Comparison of ENCODE assay signal across 24 cellular contexts in the genomic region with DNA sequence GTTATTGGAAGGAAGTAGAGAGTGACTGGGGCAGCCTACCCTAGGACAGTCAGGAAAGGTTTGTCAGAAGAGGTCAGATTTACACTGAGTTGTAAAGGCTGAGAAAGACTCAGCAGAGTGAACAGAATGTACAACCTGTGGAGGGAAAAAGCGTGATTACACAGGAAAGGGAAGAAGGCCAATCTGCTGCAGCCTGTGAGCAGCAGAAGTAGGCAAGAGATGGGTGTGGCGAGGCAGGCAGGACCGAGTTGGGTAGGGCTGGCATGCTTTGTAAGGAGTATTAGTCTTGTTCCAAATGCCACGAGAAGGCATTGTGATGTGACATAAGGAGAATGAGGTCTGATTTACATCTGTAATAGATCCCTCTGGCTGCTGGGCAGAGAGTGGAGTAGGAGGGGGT. TPM values are rescaled to one million over a fixed set of nuclear protein-coding genes. Genes with fewer than 3 reads are reported as not detected.
DNase-seq lines count a peak whose midpoint lies in the region; ATAC-seq, FAIRE-seq and TF ChIP-seq lines count a peak whose summit lies in the region.
"Had no signal": no experiment of that assay in that cellular context is flagged by ENCODE, and none has a peak within 500 bp of the region (broad histone marks: within the 10 kb centered on the region; RNA-seq: fewer than 3 reads in every experiment).

No MANE protein-coding gene starts in this region.

- H3K27ac ChIP-seq in A549 = peak overlapping the region; percentile 59 to 60; a peak in 4 of 6 replicates
- H3K27ac ChIP-seq: cardiac muscle cell, KMS-11 had no signal

- DNase-seq in A549 (ENCODE audit: low read depth in 1 of 2, low spot score in 1 of 2) = no peak
- peak; percentile 20 for DNase-seq in NOMO-1 treated with dmso at 0.1 percent for 144 hours (lab: John Stamatoyannopoulos, UW; ENCODE audit: unreplicated experiment)
- DNase-seq in left ventricle myocardium superior = no peak
- no peak for DNase-seq in sciatic nerve (ENCODE audit: low spot score)
- DNase-seq in HUDEP-2 (lab: John Stamatoyannopoulos, UW; ENCODE audit: unreplicated experiment in 76 of 76) = no peak
- no peak for DNase-seq in Kasumi-1 (lab: John Stamatoyannopoulos, UW)
- DNase-seq in NCI-H187 treated with DMSO at 0.1 percent for 48 hours (lab: John Stamatoyannopoulos, UW) = no peak
- DNase-seq: ACHN; activated CD4-positive, alpha-beta T cell treated with anti-CD3 and anti-CD28 coated beads, Interleukin-2, amount 50 U/mL, for 1 hour; activated CD8-positive, alpha-beta memory T cell treated with anti-CD3 and anti-CD28 coated beads, Interleukin-2, amount 50 U/mL, for 48 hours; activated gamma-delta T cell; adrenal gland; CD4-positive, CD25-positive, alpha-beta regulatory T cell; DMS153; erythroblast; GDM1; NCI-H1092; NCI-H2081 treated with DMSO at 0.1 percent for 48 hours; NCI-H524; OCI-M1; stimulated activated naive CD8-positive, alpha-beta T cell treated with anti-CD3 and anti-CD28 coated beads, Interleukin-15, Interleukin-2, amounts not matched to agents 100 U/mL and 50 U/mL, for 24 hours had no signal

- peak overlapping the region; percentile 48; the same call in 2 of the 3 replicates for H3K4me2 ChIP-seq in A549
- H3K4me2 ChIP-seq: KMS-11 had no signal

- intact Hi-C loops in left ventricle myocardium superior (cut with micrococcal nuclease) = no loop called here
- intact Hi-C loops in sciatic nerve (cut with DNase I) = no loop called here

- no peak for FAIRE-seq in A549 (lab: Jason Lieb, UNC)

- no peak for TF ChIP-seq RAD21 in A549 (conservative IDR thresholded peaks at IDR 0.05 in 1 of 2, IDR thresholded peaks at IDR 0.05 in 1 of 2)

- peaks cover 42% of the 10 kb centered on the region; the same call in 2 of the 3 replicates for H3K4me1 ChIP-seq in A549
- H3K4me1 ChIP-seq: adrenal gland had no signal

- POLR2A ChIA-PET in A549 (lab: Yijun Ruan, JAX) = no interaction called here

- CTCF ChIA-PET in A549 (lab: Yijun Ruan, JAX) = no interaction called here

- no peak overlapping the region for H3K4me3 ChIP-seq in A549
- H3K4me3 ChIP-seq: adrenal gland, cardiac muscle cell had no signal

- no peak for TF ChIP-seq POLR2A in A549 (IDR thresholded peaks at IDR 0.05; ENCODE audit: low read length)

- TF ChIP-seq EP300 in A549 (IDR thresholded peaks at IDR 0.05) = no peak

- no peak for TF ChIP-seq CTCF in A549 (IDR thresholded peaks at IDR 0.05)

- 78% methylated on average over 4 of the region's 4 CpGs for WGBS in A549 (ENCODE audit: missing lambda C conversion rate)

- H3K9me3 ChIP-seq in A549 = no peaks in the 10 kb centered on the region
- H3K9me3 ChIP-seq: adrenal gland had no signal

- ATAC-seq in A549 (no peak), left ventricle myocardium superior (peak; percentile 61), sciatic nerve (peak; percentile 32), GM21529 (IDR thresholded peaks at IDR 0.05; ENCODE audit: unreplicated experiment) (no peak)
- ATAC-seq: stimulated activated naive CD8-positive, alpha-beta T cell treated with anti-CD3 and anti-CD28 coated beads, Interleukin-15, Interleukin-2, amounts not matched to agents 100 U/mL and 50 U/mL, for 24 hours had no signal

TF ChIP-seq in A549, 52 proteins besides CTCF, POLR2A, EP300 and RAD21:
- TF ChIP-seq, protein P1, sequence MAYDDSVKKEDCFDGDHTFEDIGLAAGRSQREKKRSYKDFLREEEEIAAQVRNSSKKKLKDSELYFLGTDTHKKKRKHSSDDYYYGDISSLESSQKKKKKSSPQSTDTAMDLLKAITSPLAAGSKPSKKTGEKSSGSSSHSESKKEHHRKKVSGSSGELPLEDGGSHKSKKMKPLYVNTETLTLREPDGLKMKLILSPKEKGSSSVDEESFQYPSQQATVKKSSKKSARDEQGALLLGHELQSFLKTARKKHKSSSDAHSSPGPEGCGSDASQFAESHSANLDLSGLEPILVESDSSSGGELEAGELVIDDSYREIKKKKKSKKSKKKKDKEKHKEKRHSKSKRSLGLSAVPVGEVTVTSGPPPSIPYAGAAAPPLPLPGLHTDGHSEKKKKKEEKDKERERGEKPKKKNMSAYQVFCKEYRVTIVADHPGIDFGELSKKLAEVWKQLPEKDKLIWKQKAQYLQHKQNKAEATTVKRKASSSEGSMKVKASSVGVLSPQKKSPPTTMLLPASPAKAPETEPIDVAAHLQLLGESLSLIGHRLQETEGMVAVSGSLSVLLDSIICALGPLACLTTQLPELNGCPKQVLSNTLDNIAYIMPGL (CRISPR knock-in tag; IDR thresholded peaks at IDR 0.05; ENCODE audit: borderline replicate concordance) = no peak

RNA-seq across cellular contexts. Expression of a gene that starts 12.6 kb away (rescaled TPM):
- 22.6 and 24.1 TPM in 2 replicates for polyA plus RNA-seq in A549 (2011; rRNA removed)
- 8.0 and 9.0 TPM in 2 replicates for polyA plus RNA-seq in A549 (2012; cell fraction: cytosol; rRNA removed)
- polyA plus RNA-seq in A549 (2012; cell fraction: nucleus; rRNA removed) = 9.1 and 9.4 TPM in 2 replicates
- 8.0 to 9.4 TPM (median 8.5 TPM) in 3 replicates for polyA plus RNA-seq in A549 (2017; fragmentation: RNase III; extraction: RNeasy Plus Mini Kit Qiagen cat#74134 plus additional on column Dnase treatment)
- 39.8 and 41.6 TPM in 2 replicates for polyA minus RNA-seq in A549 (2011; rRNA and poly(A)+ RNA removed)
- total RNA-seq in left ventricle myocardium superior = 23.1 TPM
- 43.6 TPM for total RNA-seq in sciatic nerve
- total RNA-seq: CD4-positive, CD25-positive, alpha-beta regulatory T cell had no signal
- polyA plus RNA-seq: CD4-positive, CD25-positive, alpha-beta regulatory T cell had no signal

Comparison
In these comparisons a context has a peak if more than half of its experiments do, and no peak if none do; other contexts are left out.
1. ATAC-seq: peak in left ventricle myocardium superior (single experiment) and sciatic nerve (single experiment); none in A549 (0 of 2) and GM21529 (single experiment).